ENCODE assay signal across 1 cellular context in the genomic region with DNA sequence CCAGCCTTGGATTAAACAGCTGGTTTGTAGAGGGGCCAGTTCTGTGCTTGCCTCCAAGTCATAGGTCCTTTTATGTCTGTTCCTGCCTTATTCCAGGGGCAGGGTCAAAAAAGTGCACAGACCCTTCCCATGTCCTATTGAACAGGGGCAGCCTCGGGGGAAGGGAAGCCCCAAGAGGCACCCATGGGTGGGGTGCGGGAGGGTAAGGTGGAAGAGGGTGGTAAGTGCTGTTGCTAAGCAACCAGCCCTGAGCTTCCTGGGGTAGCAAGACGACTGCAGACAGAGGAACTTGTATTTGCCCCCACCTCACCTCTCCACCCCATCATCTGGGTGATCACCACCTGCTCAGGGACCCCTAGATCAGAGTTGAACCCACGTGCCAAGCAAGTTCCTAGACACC.
TF ChIP-seq lines count a peak whose summit lies in the region.

No MANE protein-coding gene starts in this region.

TF ChIP-seq in H1, 55 proteins besides CTCF, POLR2A, EP300 and RAD21:
- TF ChIP-seq, protein P1, sequence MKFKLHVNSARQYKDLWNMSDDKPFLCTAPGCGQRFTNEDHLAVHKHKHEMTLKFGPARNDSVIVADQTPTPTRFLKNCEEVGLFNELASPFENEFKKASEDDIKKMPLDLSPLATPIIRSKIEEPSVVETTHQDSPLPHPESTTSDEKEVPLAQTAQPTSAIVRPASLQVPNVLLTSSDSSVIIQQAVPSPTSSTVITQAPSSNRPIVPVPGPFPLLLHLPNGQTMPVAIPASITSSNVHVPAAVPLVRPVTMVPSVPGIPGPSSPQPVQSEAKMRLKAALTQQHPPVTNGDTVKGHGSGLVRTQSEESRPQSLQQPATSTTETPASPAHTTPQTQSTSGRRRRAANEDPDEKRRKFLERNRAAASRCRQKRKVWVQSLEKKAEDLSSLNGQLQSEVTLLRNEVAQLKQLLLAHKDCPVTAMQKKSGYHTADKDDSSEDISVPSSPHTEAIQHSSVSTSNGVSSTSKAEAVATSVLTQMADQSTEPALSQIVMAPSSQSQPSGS (IDR thresholded peaks at IDR 0.05; ENCODE audit: low read length), result no peak
- TF ChIP-seq CREB1 (IDR thresholded peaks at IDR 0.05) (no peak), TCF12 (IDR thresholded peaks at IDR 0.05; ENCODE audit: low read depth, low read length) (no peak), SUZ12 (IDR thresholded peaks at IDR 0.05; ENCODE audit: low read length) (no peak), ZNF274 (IDR thresholded peaks at IDR 0.05; ENCODE audit: borderline replicate concordance, extremely low read depth, low read length) (no peak), BACH1 (IDR thresholded peaks at IDR 0.05; ENCODE audit: low read length) (no peak), CHD2 (IDR thresholded peaks at IDR 0.05; ENCODE audit: low read length) (no peak), SAP30 (IDR thresholded peaks at IDR 0.05; ENCODE audit: insufficient read depth, insufficient replicate concordance, low read length) (no peak), GTF2F1 (IDR thresholded peaks at IDR 0.05; ENCODE audit: borderline replicate concordance, low read depth, low read length) (no peak), NRF1 (IDR thresholded peaks at IDR 0.05; ENCODE audit: low read depth, low read length) (no peak), ASH2L (IDR thresholded peaks at IDR 0.05; ENCODE audit: low read length) (no peak), RFX5 (IDR thresholded peaks at IDR 0.05; ENCODE audit: borderline replicate concordance, low read depth, low read length) (no peak)
